ENCODE assay signal across 18 cellular contexts in genomic region chr18:21656402-21656801, GRCh38. TPM values are rescaled to one million over a fixed set of nuclear protein-coding genes. Genes with fewer than 3 reads are reported as not detected.
DNase-seq lines count a peak whose midpoint lies in the region; ATAC-seq and TF ChIP-seq lines count a peak whose summit lies in the region.
"Had no signal": no experiment of that assay in that cellular context is flagged by ENCODE, and none has a peak within 500 bp of the region (broad histone marks: within the 10 kb centered on the region; RNA-seq: fewer than 3 reads in every experiment).

No MANE protein-coding gene starts in this region.

- H3K9me3 ChIP-seq in adipocyte (ENCODE audit: control insufficient read depth, low read length) (no peaks in the 10 kb centered on the region), left lung (no peaks in the 10 kb centered on the region)
- H3K9me3 ChIP-seq: spleen had no signal

- H3K27me3 ChIP-seq in adipocyte (replicated peaks; ENCODE audit: control insufficient read depth, insufficient read depth, low read length): no peaks in the 10 kb centered on the region
- H3K27me3 ChIP-seq in left lung: no peaks in the 10 kb centered on the region
- H3K27me3 ChIP-seq: spleen had no signal

- peak overlapping the region; percentile 40 for H3K27ac Mint-ChIP-seq in stimulated activated effector memory CD8-positive, alpha-beta T cell treated with anti-CD3 and anti-CD28 coated beads, Interleukin-12 subunit alpha, Interleukin-12 subunit beta, amount 100 ng/mL, for 72 hours
- H3K27ac Mint-ChIP-seq: activated CD4-positive, alpha-beta memory T cell treated with anti-CD3 and anti-CD28 coated beads for 36 hours; activated naive CD8-positive, alpha-beta T cell treated with anti-CD3 and anti-CD28 coated beads, Interleukin-2, amount 10 ng/mL, durations not matched to agents 7 days and 5 days; activated T-cell treated with anti-CD3 and anti-CD28 coated beads, Interleukin-2, amount 50 U/mL, for 24 hours; CD4-positive, alpha-beta T cell had no signal

- H3K4me1 Mint-ChIP-seq in stimulated activated effector memory CD8-positive, alpha-beta T cell treated with anti-CD3 and anti-CD28 coated beads, Interleukin-12 subunit alpha, Interleukin-12 subunit beta, amount 100 ng/mL, for 72 hours: peaks cover 6% of the 10 kb centered on the region
- H3K4me1 Mint-ChIP-seq: naive thymus-derived CD8-positive, alpha-beta T cell had no signal

- intact Hi-C loops in head of caudate nucleus (cut with DNase I) (no loop called here), left lung (cut with DNase I) (no loop called here)

- no peak overlapping the region for H3K4me3 ChIP-seq in adipocyte (ENCODE audit: low read length)
- H3K4me3 ChIP-seq in fibroblast of mammary gland (ENCODE audit: control insufficient read depth, low read depth, low read length): no peak overlapping the region
- H3K4me3 ChIP-seq in left lung: no peak overlapping the region
- H3K4me3 ChIP-seq: spleen had no signal

- H3K36me3 Mint-ChIP-seq in stimulated activated effector memory CD8-positive, alpha-beta T cell treated with anti-CD3 and anti-CD28 coated beads, Interleukin-12 subunit alpha, Interleukin-12 subunit beta, amount 100 ng/mL, for 72 hours: peaks cover 64% of the 10 kb centered on the region

- TF ChIP-seq CTCF in fibroblast of mammary gland (conservative IDR thresholded peaks at IDR 0.05; ENCODE audit: control insufficient read depth, insufficient read depth, low read depth, low read length) (no peak), left lung (IDR thresholded peaks at IDR 0.05) (no peak)

- H3K9me3 Mint-ChIP-seq in stimulated activated effector memory CD8-positive, alpha-beta T cell treated with anti-CD3 and anti-CD28 coated beads, Interleukin-12 subunit alpha, Interleukin-12 subunit beta, amount 100 ng/mL, for 72 hours: no peaks in the 10 kb centered on the region
- H3K9me3 Mint-ChIP-seq: activated CD4-positive, alpha-beta memory T cell treated with anti-CD3 and anti-CD28 coated beads for 36 hours; activated naive CD8-positive, alpha-beta T cell treated with anti-CD3 and anti-CD28 coated beads, Interleukin-2, amount 10 ng/mL, durations not matched to agents 7 days and 5 days; activated T-cell treated with anti-CD3 and anti-CD28 coated beads, Interleukin-2, amount 50 U/mL, for 24 hours; CD4-positive, alpha-beta T cell had no signal

- H3K4me1 ChIP-seq in adipocyte (ENCODE audit: control insufficient read depth, insufficient read depth, low read length) (peaks cover 11% of the 10 kb centered on the region), left lung (no peaks in the 10 kb centered on the region)
- H3K4me1 ChIP-seq: spleen had no signal

- H3K36me3 ChIP-seq in adipocyte (ENCODE audit: control insufficient read depth, insufficient read depth, low read length, severe bottlenecking) (no peaks in the 10 kb centered on the region), left lung (peaks cover 0 to 41% of the 10 kb centered on the region in 2 donors)

- H3K4me3 Mint-ChIP-seq in stimulated activated effector memory CD8-positive, alpha-beta T cell treated with anti-CD3 and anti-CD28 coated beads, Interleukin-12 subunit alpha, Interleukin-12 subunit beta, amount 100 ng/mL, for 72 hours: no peak overlapping the region
- H3K4me3 Mint-ChIP-seq: activated CD4-positive, alpha-beta memory T cell treated with anti-CD3 and anti-CD28 coated beads for 36 hours; activated naive CD8-positive, alpha-beta T cell treated with anti-CD3 and anti-CD28 coated beads, Interleukin-2, amount 10 ng/mL, durations not matched to agents 7 days and 5 days; activated T-cell treated with anti-CD3 and anti-CD28 coated beads, Interleukin-2, amount 50 U/mL, for 24 hours; CD4-positive, alpha-beta T cell; naive thymus-derived CD8-positive, alpha-beta T cell had no signal

- no peak overlapping the region for H3K27ac ChIP-seq in left lung
- H3K27ac ChIP-seq: RWPE1, spleen had no signal

- DNase-seq in HCEC 1CT: peak; percentile 39
- peak; percentile 65 for DNase-seq in adipocyte (ENCODE audit: low read depth)
- DNase-seq in fibroblast of mammary gland (ENCODE audit: low read depth): peak; percentile 28
- no peak for DNase-seq in stimulated activated effector memory CD8-positive, alpha-beta T cell treated with anti-CD3 and anti-CD28 coated beads, Interleukin-12 subunit alpha, Interleukin-12 subunit beta, amount 100 ng/mL, for 72 hours (ENCODE audit: low spot score in 2 of 2)
- DNase-seq in stimulated activated CD4-positive, alpha-beta T cell treated with anti-CD3 and anti-CD28 coated beads, Interleukin-2, amount 100 ng/mL, for 48 hours: no peak
- no peak for DNase-seq in head of caudate nucleus
- DNase-seq in left lung: no peak
- DNase-seq: activated CD4-positive, alpha-beta memory T cell treated with anti-CD3 and anti-CD28 coated beads for 36 hours; activated naive CD8-positive, alpha-beta T cell treated with anti-CD3 and anti-CD28 coated beads, Interleukin-2, amount 10 ng/mL, durations not matched to agents 7 days and 5 days; activated T-cell treated with anti-CD3 and anti-CD28 coated beads, Interleukin-2, amount 50 U/mL, for 24 hours; CD4-positive, alpha-beta T cell; cerebellar nuclear complex; DMS79; naive thymus-derived CD8-positive, alpha-beta T cell; NCI-H1694; spleen; SW 1271 had no signal

- peak; percentile 47 for ATAC-seq in stimulated activated effector memory CD8-positive, alpha-beta T cell treated with anti-CD3 and anti-CD28 coated beads, Interleukin-12 subunit alpha, Interleukin-12 subunit beta, amount 100 ng/mL, for 72 hours
- ATAC-seq in left lung: no peak
- ATAC-seq: naive thymus-derived CD8-positive, alpha-beta T cell had no signal

- no peak overlapping the region for H3K9ac ChIP-seq in adipocyte (ENCODE audit: low read length)

RNA-seq across cellular contexts. Expression of gene SNRPD1, which starts 44.3 kb away (rescaled TPM):
- 10 to 100 TPM; 28.0 to 49.5 TPM for total RNA-seq in left lung

RNA-seq across cellular contexts. Expression of gene ABHD3, which starts 48.2 kb away (rescaled TPM):
- 10 to 100 TPM; 29.0 to 37.5 TPM for total RNA-seq in left lung

RNA-seq across cellular contexts. Expression of gene ESCO1, which starts 55.9 kb away (rescaled TPM):
- total RNA-seq in left lung: 10 to 100 TPM; 11.3 to 14.3 TPM

Comparison
In these comparisons a context has a peak if more than half of its experiments do, and no peak if none do; other contexts are left out.
1. DNase-seq: peak in HCEC 1CT (single experiment), adipocyte (single experiment) and fibroblast of mammary gland (single experiment); none in stimulated activated effector memory CD8-positive, alpha-beta T cell treated with anti-CD3 and anti-CD28 coated beads, Interleukin-12 subunit alpha, Interleukin-12 subunit beta, amount 100 ng/mL, for 72 hours (0 of 2), stimulated activated CD4-positive, alpha-beta T cell treated with anti-CD3 and anti-CD28 coated beads, Interleukin-2, amount 100 ng/mL, for 48 hours (0 of 2), head of caudate nucleus (0 of 42) and left lung (0 of 2).